Comparison of ENCODE assay signal across 8 cellular contexts in the genomic region with DNA sequence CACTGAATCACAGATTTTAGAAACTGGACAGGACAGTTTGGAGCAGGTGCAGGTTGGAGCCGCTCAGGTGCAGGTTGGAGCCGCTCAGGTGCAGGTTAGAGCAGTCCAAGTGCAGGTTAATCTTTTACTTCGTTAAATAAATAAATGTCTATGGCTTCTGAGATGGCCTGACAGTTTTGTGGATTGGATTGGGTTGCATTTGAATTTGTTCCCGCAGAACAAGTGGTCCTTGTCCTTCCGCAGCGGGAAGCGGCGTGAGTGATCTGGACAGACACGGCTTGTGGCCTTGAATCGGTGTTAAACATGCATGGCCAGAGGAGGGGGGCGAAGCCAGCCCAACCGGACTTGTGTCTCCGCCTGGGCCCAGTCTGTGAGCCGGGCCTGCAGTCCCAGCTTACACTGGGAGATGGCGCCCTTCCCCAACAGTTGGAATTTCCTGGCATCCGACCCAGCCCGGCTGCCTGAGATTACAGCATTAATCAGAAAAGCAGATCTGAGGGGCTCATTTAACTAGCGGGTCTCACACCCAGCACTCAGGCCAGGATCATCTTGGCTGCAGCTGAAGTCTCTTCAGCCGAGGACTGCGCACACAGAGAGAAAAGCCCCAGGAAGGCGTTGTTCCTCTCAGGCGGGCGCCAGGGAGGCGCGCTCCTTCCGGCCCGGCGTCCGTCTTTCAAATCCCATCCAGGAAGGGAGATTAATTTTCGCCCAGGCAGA. TPM values are rescaled to one million over a fixed set of nuclear protein-coding genes. Genes with fewer than 3 reads are reported as not detected.
A peak's percentile ranks its signal among the peaks of the same experiment; 100 is the strongest.
DNase-seq lines count a peak whose midpoint lies in the region; ATAC-seq and TF ChIP-seq lines count a peak whose summit lies in the region.

No MANE protein-coding gene starts in this region.

- H3K4me1 ChIP-seq in adrenal gland (replicated peaks in 1 of 2), result peaks cover 4 to 27% of the 10 kb centered on the region in 2 donors
- H3K4me1 ChIP-seq in left ventricle myocardium inferior, result peaks cover 41% of the 10 kb centered on the region

- DNase-seq in AG04449 (ENCODE audit: low read depth, low spot score) (no peak), GM13977 (ENCODE audit: low spot score) (peak; percentile 81), NCI-H526 treated with DMSO at 0.1 percent for 48 hours (lab: John Stamatoyannopoulos, UW) (peak; percentile 29), adrenal gland (peak; percentile 82 to 95 (median 88)), left ventricle myocardium inferior (peak; percentile 75), pulmonary artery endothelial cell (ENCODE audit: low read depth, low spot score) (peak; percentile 26), OCI-M2 (lab: John Stamatoyannopoulos, UW; ENCODE audit: unreplicated experiment) (no peak)

- CTCF ChIA-PET in AG04449 (lab: Yijun Ruan, JAX), result interaction anchor here (0.5 to 8.1 kb wide), 17 partner anchors 9 to 1048 kb away, joined by 3 to 112 read pairs (median 3); no protein-coding TSS in a partner anchor

- TF ChIP-seq CTCF in AG04449 (IDR thresholded peaks at IDR 0.05; ENCODE audit: insufficient read depth, low read length, missing control alignments), result peak; percentile 90
- TF ChIP-seq CTCF in GM13977 (IDR thresholded peaks at IDR 0.05; ENCODE audit: extremely low read depth, insufficient read depth, missing control alignments), result peak; percentile 69
- peak; percentile 85 to 99 (median 96) for TF ChIP-seq CTCF in adrenal gland (IDR thresholded peaks at IDR 0.05)
- peak; percentile 98 for TF ChIP-seq CTCF in left ventricle myocardium inferior (IDR thresholded peaks at IDR 0.05; ENCODE audit: borderline replicate concordance)

- WGBS in adrenal gland, 4 donors, result 12 to 19% (median 16%) methylated on average over 21 to 30 of the region's 30 CpGs

- no peak for ATAC-seq in HG03460 (IDR thresholded peaks at IDR 0.05; ENCODE audit: unreplicated experiment)

- H3K27ac ChIP-seq in adrenal gland, result peak overlapping the region in 1 of 5 donors; percentile 51
- peak overlapping the region; percentile 68 for H3K27ac ChIP-seq in left ventricle myocardium inferior (replicated peaks)

- H3K4me3 ChIP-seq in AG04449 (ENCODE audit: low read depth, low read length) (no peak overlapping the region; the same call in 1 of the 2 replicates), adrenal gland (peak overlapping the region in 1 of 4 donors; percentile 28), left ventricle myocardium inferior (peak overlapping the region; percentile 67)

- POLR2A ChIA-PET in AG04449 (lab: Yijun Ruan, JAX), result no interaction called here

- intact Hi-C loops in adrenal gland (cut with DNase I), result loop anchor here (2.0 to 5.0 kb wide), 4 partner anchors 256 to 327 kb away; no protein-coding TSS in a partner anchor
- intact Hi-C loops in left ventricle myocardium inferior (cut with micrococcal nuclease), result loop anchor here (5.0 kb wide), 1 partner anchor 326 kb away; no protein-coding TSS in a partner anchor

- in situ Hi-C loops in GM13977 (cut with MboI; ENCODE audit: low pct_unique_long_range_greater_than_20kb, low sequenced_read_pairs, unreplicated experiment), result no loop called here

- H3K36me3 ChIP-seq in adrenal gland (replicated peaks in 1 of 2), result no peaks in the 10 kb centered on the region
- no peaks in the 10 kb centered on the region for H3K36me3 ChIP-seq in left ventricle myocardium inferior

- H3K27me3 ChIP-seq in adrenal gland (peaks cover 23% of the 10 kb centered on the region), left ventricle myocardium inferior (ENCODE audit: low read depth) (peaks cover 75% of the 10 kb centered on the region)

- no peak for TF ChIP-seq POLR2A in adrenal gland (IDR thresholded peaks at IDR 0.05)

- H3K9me3 ChIP-seq in adrenal gland (replicated peaks in 1 of 3) (no peaks in the 10 kb centered on the region), left ventricle myocardium inferior (replicated peaks) (no peaks in the 10 kb centered on the region)

RNA-seq across cellular contexts. Expression of a gene that starts 1.5 kb away (rescaled TPM):
- 10 to 100 TPM; 10.8 to 48.0 (median 28.0) TPM for total RNA-seq in adrenal gland
- polyA plus RNA-seq in adrenal gland, result 10 to 100 TPM; 25.6 to 34.4 (median 33.8) TPM
- total RNA-seq in left ventricle myocardium inferior, result 10.0 TPM
- 0.13 and 0.46 TPM in 2 replicates for total RNA-seq in pulmonary artery endothelial cell

Comparison
In these comparisons a context has a peak if more than half of its experiments do, and no peak if none do; other contexts are left out.
1. DNase-seq: peak in GM13977 (single experiment), NCI-H526 treated with DMSO at 0.1 percent for 48 hours (single experiment), adrenal gland (7 of 7), left ventricle myocardium inferior (single experiment) and pulmonary artery endothelial cell (single experiment); none in AG04449 (single experiment) and OCI-M2 (single experiment).
2. Peak in every context shown above with its lines, with median percentiles within 50 percentile points of each other: CTCF ChIP-seq.